Comparison of ENCODE assay signal across 25 cellular contexts in genomic region chr4:40471923-40472322, GRCh38.
DNase-seq lines count a peak whose midpoint lies in the region; ATAC-seq, FAIRE-seq and TF ChIP-seq lines count a peak whose summit lies in the region.
"Had no signal": no experiment of that assay in that cellular context is flagged by ENCODE, and none has a peak within 500 bp of the region (broad histone marks: within the 10 kb centered on the region; RNA-seq: fewer than 3 reads in every experiment).

No MANE protein-coding gene starts in this region.

- peak overlapping the region; percentile 43 for H3K27ac Mint-ChIP-seq in Calu3 (ENCODE audit: unreplicated experiment)
- H3K27ac Mint-ChIP-seq: H9; naive thymus-derived CD8-positive, alpha-beta T cell had no signal

- H3K56ac ChIP-seq in IMR-90 (ENCODE audit: extremely low read depth, insufficient read depth, low read length), result no peak overlapping the region

- no peak overlapping the region for H3K18ac ChIP-seq in IMR-90 (ENCODE audit: low read depth, low read length)
- no peak overlapping the region for H3K18ac ChIP-seq in mesenchymal stem cell (ENCODE audit: low read depth in 1 of 2, low read length in 2 of 2)

- RAD21 ChIA-PET in GM12878 (lab: Charles Lee; ENCODE audit: unreplicated experiment), result interaction anchor here (1.1 to 2.3 kb wide), 4 partner anchors 9 to 43 kb away, joined by 3 to 9 read pairs (median 4); no protein-coding TSS in a partner anchor

- TF ChIP-seq RAD21 in IMR-90 (IDR thresholded peaks at IDR 0.05; ENCODE audit: low read length), result no peak
- TF ChIP-seq RAD21 in GM12878 (IDR thresholded peaks at IDR 0.05; ENCODE audit: insufficient read depth, low read depth, low read length), result no peak

- H3K9me3 ChIP-seq in IMR-90 (ENCODE audit: control insufficient read depth, insufficient read depth, low read length) (no peaks in the 10 kb centered on the region), GM12878 (replicated peaks; ENCODE audit: control insufficient read depth, insufficient read depth, low read length) (no peaks in the 10 kb centered on the region), mesenchymal stem cell (ENCODE audit: control insufficient read depth, low read length) (no peaks in the 10 kb centered on the region)
- H3K9me3 ChIP-seq: BLaER1, transverse colon had no signal

- H3K27me3 ChIP-seq in IMR-90 (ENCODE audit: control insufficient read depth, insufficient read depth, low read length), result no peaks in the 10 kb centered on the region
- no peaks in the 10 kb centered on the region for H3K27me3 ChIP-seq in GM12878 (replicated peaks in 1 of 2; ENCODE audit: control insufficient read depth in 2 of 2, insufficient read depth in 2 of 2, low read length in 1 of 2)
- no peaks in the 10 kb centered on the region for H3K27me3 ChIP-seq in mesenchymal stem cell (ENCODE audit: control insufficient read depth in 1 of 2, insufficient read depth in 1 of 2, low read length in 2 of 2)
- H3K27me3 ChIP-seq: BLaER1, transverse colon had no signal

- H2BK120ac ChIP-seq in IMR-90 (ENCODE audit: low read depth, low read length) (no peak overlapping the region), mesenchymal stem cell (ENCODE audit: low read depth, low read length) (no peak overlapping the region)

- H4K8ac ChIP-seq in IMR-90 (ENCODE audit: low read depth in 2 of 2, low read length in 2 of 2), result no peak overlapping the region
- no peak overlapping the region for H4K8ac ChIP-seq in mesenchymal stem cell (ENCODE audit: low read length)

- H3K36me3 ChIP-seq in IMR-90 (ENCODE audit: control insufficient read depth, insufficient read depth, low read length) (no peaks in the 10 kb centered on the region), GM12878 (ENCODE audit: control insufficient read depth in 2 of 2, insufficient read depth in 2 of 2, low read length in 1 of 2) (peaks cover 0 to 4% of the 10 kb centered on the region in 2 experiments), mesenchymal stem cell (ENCODE audit: control insufficient read depth in 1 of 2, insufficient read depth in 2 of 2, low read depth in 1 of 2, low read length in 2 of 2) (no peaks in the 10 kb centered on the region)
- H3K36me3 ChIP-seq: BLaER1, transverse colon had no signal

- H2BK5ac ChIP-seq in IMR-90 (ENCODE audit: low read depth, low read length, poor library complexity, severe bottlenecking) (no peak overlapping the region), mesenchymal stem cell (ENCODE audit: low read depth, low read length, poor library complexity, severe bottlenecking) (no peak overlapping the region)

- TF ChIP-seq CTCF in Calu3 (IDR thresholded peaks at IDR 0.05; ENCODE audit: unreplicated experiment) (no peak), IMR-90 (conservative IDR thresholded peaks at IDR 0.05; ENCODE audit: low read depth, low read length) (no peak), GM12878 (IDR thresholded peaks at IDR 0.05 in 2 of 3, conservative IDR thresholded peaks at IDR 0.05 in 1 of 3; ENCODE audit: control insufficient read depth in 2 of 3, extremely low read depth in 1 of 3, insufficient read depth in 1 of 3, low read depth in 3 of 3, low read length in 3 of 3) (no peak)

- no peak overlapping the region for H3K4me3 Mint-ChIP-seq in Calu3 (ENCODE audit: low read depth, unreplicated experiment)
- H3K4me3 Mint-ChIP-seq: central memory CD8-positive, alpha-beta T cell; H9; naive thymus-derived CD8-positive, alpha-beta T cell had no signal

- H4K5ac ChIP-seq in IMR-90 (ENCODE audit: low read depth, low read length), result no peak overlapping the region

- H2AK5ac ChIP-seq in IMR-90 (ENCODE audit: low read depth, low read length) (no peak overlapping the region), mesenchymal stem cell (ENCODE audit: low read length, severe bottlenecking) (peak overlapping the region; percentile 81)

- H4K91ac ChIP-seq in IMR-90 (ENCODE audit: insufficient read depth, low read depth, low read length), result no peak overlapping the region
- H4K91ac ChIP-seq in mesenchymal stem cell (ENCODE audit: low read length), result no peak overlapping the region

- SMC1A ChIA-PET in GM12878 (lab: Charles Lee; ENCODE audit: uncharacterized antibody, unreplicated experiment), result interaction anchor here (1.4 to 9.9 kb wide), 4 partner anchors 11 to 105 kb away, joined by 3 to 102 read pairs (median 22); no protein-coding TSS in a partner anchor

- BruUV-seq in Calu3 (replicated peaks; lab: Mats Ljungman, UMichigan), result no TSS peak
- BruUV-seq in IMR-90 (replicated peaks; lab: Mats Ljungman, UMichigan), result no TSS peak
- no TSS peak for BruUV-seq in GM12878 (replicated peaks; lab: Mats Ljungman, UMichigan)

- CTCF ChIA-PET in Calu3 (lab: Charles Lee), result no interaction called here
- CTCF ChIA-PET in IMR-90 (lab: Yijun Ruan, JAX), result no interaction called here
- CTCF ChIA-PET in GM12878 (lab: Yijun Ruan, JAX), result interaction anchor here (1.0 to 3.3 kb wide), 3 partner anchors 9 to 19 kb away, joined by 3 to 16 read pairs (median 11); no protein-coding TSS in a partner anchor

- dilution Hi-C loops in IMR-90 (cut with HindIII; ENCODE audit: low sequenced_read_pairs, unreplicated experiment), result no loop called here

- POLR2A ChIA-PET in IMR-90 (lab: Charles Lee; ENCODE audit: unreplicated experiment) (no interaction called here), GM12878 (lab: Charles Lee) (interaction anchor here (2.5 to 4.7 kb wide), 2 partner anchors 10 to 19 kb away, joined by 6 to 29 read pairs; no protein-coding TSS in a partner anchor)

- H2AFZ ChIP-seq in IMR-90 (replicated peaks; ENCODE audit: low read length, poor library complexity), result no peak overlapping the region
- no peak overlapping the region for H2AFZ ChIP-seq in GM12878 (ENCODE audit: control insufficient read depth, low read depth, low read length)
- no peak overlapping the region for H2AFZ ChIP-seq in mesenchymal stem cell (ENCODE audit: low read depth, low read length)

- H3K9me3 Mint-ChIP-seq in Calu3 (ENCODE audit: low read depth, unreplicated experiment), result no peaks in the 10 kb centered on the region
- H3K9me3 Mint-ChIP-seq: central memory CD8-positive, alpha-beta T cell; H9 had no signal

- H3K79me2 ChIP-seq in GM12878 (ENCODE audit: control insufficient read depth, insufficient read depth, low read length), result peaks cover 36% of the 10 kb centered on the region

- H3K4me2 ChIP-seq in IMR-90 (ENCODE audit: low read depth, low read length) (no peak overlapping the region), GM12878 (ENCODE audit: control insufficient read depth, insufficient read depth) (no peak overlapping the region), mesenchymal stem cell (ENCODE audit: low read length, poor library complexity, severe bottlenecking) (no peak overlapping the region)
- H3K4me2 ChIP-seq: BLaER1 had no signal

- H4K20me1 ChIP-seq in IMR-90 (ENCODE audit: insufficient read depth, low read length) (no peaks in the 10 kb centered on the region), GM12878 (ENCODE audit: control insufficient read depth, insufficient read depth) (no peaks in the 10 kb centered on the region)
- H4K20me1 ChIP-seq: BLaER1 had no signal

- ATAC-seq in IMR-90 (ENCODE audit: low read depth) (peak; percentile 51), GM12878 (no peak), HG03521 (IDR thresholded peaks at IDR 0.05; ENCODE audit: unreplicated experiment) (no peak)
- ATAC-seq: naive thymus-derived CD8-positive, alpha-beta T cell had no signal

- no CpG with 5 or more reads among the region's 3 CpGs for WGBS in IMR-90 (ENCODE audit: extremely low coverage in 2 of 2, insufficient read length in 1 of 2), 2 experiments
- 97% methylated on average over 3 of the region's 3 CpGs for WGBS in GM12878 (ENCODE audit: insufficient coverage, insufficient replicate concordance, low lambda C conversion rate, missing lambda C conversion rate)
- WGBS in mesenchymal stem cell, result 96% methylated on average over 3 of the region's 3 CpGs

- H2BK12ac ChIP-seq in mesenchymal stem cell (ENCODE audit: low read length in 2 of 2), result no peak overlapping the region

- no peaks in the 10 kb centered on the region for H3K27me3 Mint-ChIP-seq in Calu3 (ENCODE audit: unreplicated experiment)
- H3K27me3 Mint-ChIP-seq: naive thymus-derived CD8-positive, alpha-beta T cell had no signal

- TF ChIP-seq EP300 in GM12878 (IDR thresholded peaks at IDR 0.05; ENCODE audit: borderline replicate concordance in 1 of 2, control insufficient read depth in 1 of 2, low read depth in 2 of 2, low read length in 2 of 2), result no peak

- H3K4me1 ChIP-seq in IMR-90 (ENCODE audit: control insufficient read depth, insufficient read depth, low read length), result no peaks in the 10 kb centered on the region; the same call in 1 of the 2 replicates
- H3K4me1 ChIP-seq in GM12878 (ENCODE audit: control insufficient read depth, insufficient read depth, low read length), result peaks cover 14% of the 10 kb centered on the region
- H3K4me1 ChIP-seq in mesenchymal stem cell (ENCODE audit: control insufficient read depth, insufficient read depth, low read depth, low read length), result peaks cover 5% of the 10 kb centered on the region
- H3K4me1 ChIP-seq: BLaER1 had no signal

- no peak for TF ChIP-seq POLR2A in IMR-90 (IDR thresholded peaks at IDR 0.05; ENCODE audit: low read depth, low read length)
- no peak for TF ChIP-seq POLR2A in GM12878 (IDR thresholded peaks at IDR 0.05; ENCODE audit: low read depth, low read length)

- no peak for FAIRE-seq in GM12878 (lab: Jason Lieb, UNC)
- FAIRE-seq: D721Med, G401.6, GM19239 had no signal

- H3K4ac ChIP-seq in IMR-90 (ENCODE audit: low read depth, low read length) (no peak overlapping the region), mesenchymal stem cell (ENCODE audit: low read depth in 1 of 2, low read length in 2 of 2) (no peak overlapping the region)

- in situ Hi-C loops in IMR-90 (cut with MboI; ENCODE audit: low sequenced_read_pairs) (no loop called here), GM12878 (cut with MboI) (no loop called here)

- peaks cover 34% of the 10 kb centered on the region for H3K4me1 Mint-ChIP-seq in Calu3 (ENCODE audit: low read depth, unreplicated experiment)
- H3K4me1 Mint-ChIP-seq: central memory CD8-positive, alpha-beta T cell had no signal

- H2BK15ac ChIP-seq in IMR-90 (ENCODE audit: low read depth, low read length), result no peak overlapping the region
- no peak overlapping the region for H2BK15ac ChIP-seq in mesenchymal stem cell (ENCODE audit: low read depth, poor library complexity, severe bottlenecking)

- no peak for DNase-seq in Calu3
- DNase-seq in IMR-90, result peak; percentile 37
- DNase-seq in GM12878 (ENCODE audit: low read depth, low spot score), result no peak
- DNase-seq in mesenchymal stem cell, result no peak
- no peak for DNase-seq in COLO829 (ENCODE audit: low spot score)
- DNase-seq in NCI-H2029 (lab: John Stamatoyannopoulos, UW), result no peak
- DNase-seq: activated gamma-delta T cell; effector CD4-positive, alpha-beta T cell; H9; head of caudate nucleus; mesendoderm; naive thymus-derived CD8-positive, alpha-beta T cell; NCI-H1694 treated with DMSO at 0.1 percent for 48 hours; NCI-H345; posterior cingulate gyrus; stimulated activated CD4-positive, alpha-beta T cell treated with anti-CD3 and anti-CD28 coated beads, Interleukin-1b, Interleukin-23, amount 100 ng/mL, for 48 hours; stimulated activated naive CD4-positive, alpha-beta T cell treated with Interleukin-2 at 50 U/mL for 16 hours; T1000; transverse colon had no signal

- H3K14ac ChIP-seq in IMR-90 (replicated peaks; ENCODE audit: low read depth, low read length) (no peak overlapping the region), mesenchymal stem cell (ENCODE audit: low read length in 2 of 2) (no peak overlapping the region)

- no peak overlapping the region for H3K9ac ChIP-seq in IMR-90 (ENCODE audit: low read depth, low read length)
- no peak overlapping the region for H3K9ac ChIP-seq in GM12878 (ENCODE audit: control insufficient read depth, insufficient read depth, low read length)
- no peak overlapping the region for H3K9ac ChIP-seq in mesenchymal stem cell (ENCODE audit: low read length)
- H3K9ac ChIP-seq: BLaER1 had no signal

- no peak overlapping the region for H3K4me3 ChIP-seq in IMR-90 (ENCODE audit: insufficient read depth, low read depth, low read length)
- no peak overlapping the region for H3K4me3 ChIP-seq in GM12878
- H3K4me3 ChIP-seq in mesenchymal stem cell (ENCODE audit: insufficient read depth in 1 of 2, low read depth in 1 of 2, low read length in 2 of 2), result no peak overlapping the region
- H3K4me3 ChIP-seq: BLaER1, transverse colon had no signal

- H3K79me1 ChIP-seq in IMR-90 (ENCODE audit: low read depth in 1 of 2, low read length in 2 of 2) (no peaks in the 10 kb centered on the region), mesenchymal stem cell (replicated peaks; ENCODE audit: low read length, poor library complexity, severe bottlenecking) (no peaks in the 10 kb centered on the region)

- intact Hi-C loops in Calu3 (cut with micrococcal nuclease; ENCODE audit: unreplicated experiment) (no loop called here), IMR-90 (cut with micrococcal nuclease) (no loop called here), GM12878 (cut with micrococcal nuclease; ENCODE audit: unreplicated experiment) (no loop called here)

- H3K9me1 ChIP-seq in IMR-90 (ENCODE audit: insufficient read depth, low read length), result no peaks in the 10 kb centered on the region

- no peak overlapping the region for H2AK9ac ChIP-seq in IMR-90 (replicated peaks; ENCODE audit: low read depth, low read length, poor library complexity)

- peaks cover 31% of the 10 kb centered on the region for H3K36me3 Mint-ChIP-seq in Calu3 (ENCODE audit: insufficient read depth, unreplicated experiment)
- H3K36me3 Mint-ChIP-seq: naive thymus-derived CD8-positive, alpha-beta T cell had no signal

- no peak overlapping the region for H2BK20ac ChIP-seq in IMR-90 (ENCODE audit: low read depth, low read length)

- no peak overlapping the region for H3K27ac ChIP-seq in IMR-90 (ENCODE audit: insufficient read depth, low read length)
- H3K27ac ChIP-seq in GM12878 (ENCODE audit: control insufficient read depth, insufficient read depth), result no peak overlapping the region
- no peak overlapping the region for H3K27ac ChIP-seq in mesenchymal stem cell (ENCODE audit: low read length, poor library complexity, severe bottlenecking)
- H3K27ac ChIP-seq: BLaER1 had no signal

- H3K23ac ChIP-seq in IMR-90 (ENCODE audit: low read depth, low read length) (no peak overlapping the region), mesenchymal stem cell (ENCODE audit: low read length in 2 of 2) (no peak overlapping the region)
